In the genomic region with DNA sequence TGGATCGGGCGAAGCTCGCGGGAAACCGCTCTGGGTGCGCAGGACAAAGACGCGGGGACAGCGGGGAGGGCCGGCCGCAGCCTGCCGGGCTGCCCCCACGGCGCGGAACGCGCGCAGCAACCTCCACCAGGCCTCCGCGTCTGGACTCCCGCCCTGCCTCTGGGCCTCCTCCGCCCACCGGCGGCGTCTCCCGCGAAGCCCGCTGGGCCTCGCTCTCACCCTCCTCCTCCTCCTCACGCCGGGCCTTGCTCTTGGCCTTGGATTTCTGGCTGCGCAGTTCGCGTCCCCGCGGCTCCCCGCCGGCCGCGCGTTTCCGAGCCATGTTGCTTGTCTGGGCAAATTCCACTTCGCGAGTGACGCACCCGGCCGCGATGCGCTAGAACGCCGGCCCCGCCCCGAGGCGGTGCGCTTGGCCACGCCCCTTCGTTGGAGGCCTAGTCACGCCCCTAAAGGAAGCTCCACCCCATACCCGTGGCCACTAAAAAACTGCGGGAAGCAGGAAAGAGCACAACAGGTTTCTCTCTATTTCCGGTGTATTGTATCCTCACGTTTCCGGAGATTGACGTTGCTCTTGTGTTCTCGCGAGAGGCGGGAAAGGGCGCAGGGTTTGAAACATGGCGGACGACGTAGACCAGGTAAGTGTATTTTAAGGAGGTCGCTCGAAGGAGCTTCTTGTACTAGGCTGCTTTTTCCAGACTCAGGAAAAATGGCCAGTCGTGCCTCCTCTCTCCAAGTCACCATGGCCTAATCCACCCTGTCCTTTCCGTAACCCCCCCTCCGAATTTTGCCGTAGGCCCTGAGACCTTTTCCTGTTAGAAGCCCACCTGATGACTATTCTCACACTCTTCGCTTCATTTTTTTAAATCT, we compare ENCODE assay signal across 8 cellular contexts. TPM values are rescaled to one million over a fixed set of nuclear protein-coding genes. Genes with fewer than 3 reads are reported as not detected.
A peak's percentile ranks its signal among the peaks of the same experiment; 100 is the strongest.
DNase-seq lines count a peak whose midpoint lies in the region; TF ChIP-seq lines count a peak whose summit lies in the region.

A gene (plus strand): TSS at position 571 of the 867 bp plus-strand sequence. CDS start 44 bp downstream, at position 615.
A gene (minus strand): TSS at position 355 of the 867 bp plus-strand sequence. CDS start 33 bp downstream, at position 322.

- peak within 1 kb of the TSS; percentile 87 for H2AFZ ChIP-seq in MM.1S (ENCODE audit: low read length)

- H3K4me3 ChIP-seq in HAP-1 (peak within 1 kb of the TSS; percentile 61), MM.1S (ENCODE audit: low read length) (peak within 1 kb of the TSS; percentile 87), fibroblast of the aortic adventitia (ENCODE audit: low read depth, low read length) (peak within 1 kb of the TSS; percentile 97)

- peaks cover 12% of the 10 kb centered on the region for H3F3A ChIP-seq in MM.1S (ENCODE audit: insufficient read depth, low read length)

- peak within 1 kb of the TSS; percentile 92 to 99 (median 92) for H3K4me3 Mint-ChIP-seq in nephron
- peak within 1 kb of the TSS; percentile 94 for H3K4me3 Mint-ChIP-seq in stimulated activated naive CD8-positive, alpha-beta T cell treated with anti-CD3 and anti-CD28 coated beads, Interleukin-15, Interleukin-2, amounts not matched to agents 100 ng/mL and 50 ng/mL, for 24 hours

- peaks cover 43% of the 10 kb centered on the region for H3K4me1 Mint-ChIP-seq in nephron
- H3K4me1 Mint-ChIP-seq in stimulated activated naive CD8-positive, alpha-beta T cell treated with anti-CD3 and anti-CD28 coated beads, Interleukin-15, Interleukin-2, amounts not matched to agents 100 ng/mL and 50 ng/mL, for 24 hours (ENCODE audit: low read depth): peaks cover 80% of the 10 kb centered on the region

- no peaks in the 10 kb centered on the region for H4K20me1 ChIP-seq in MM.1S (ENCODE audit: insufficient read depth, low read length)

- H3K79me2 ChIP-seq in MM.1S (ENCODE audit: low read length): peaks cover 74% of the 10 kb centered on the region

- DNase-seq in HAP-1 (ENCODE audit: low spot score in 2 of 2) (peak; percentile 95 to 99), MM.1S (peak; percentile 99), SIG-M5 (lab: John Stamatoyannopoulos, UW) (peak; percentile 97), activated gamma-delta T cell (lab: John Stamatoyannopoulos, UW) (peak; percentile 93), fibroblast of the aortic adventitia (ENCODE audit: low read depth) (peak; percentile 100)

- H3K9ac ChIP-seq in ES-I3 (ENCODE audit: low read depth, low read length): peak within 1 kb of the TSS; percentile 98
- peak within 1 kb of the TSS; percentile 85 for H3K9ac ChIP-seq in MM.1S (ENCODE audit: low read length)

- H3K9me3 Mint-ChIP-seq in nephron: no peaks in the 10 kb centered on the region
- H3K9me3 Mint-ChIP-seq in stimulated activated naive CD8-positive, alpha-beta T cell treated with anti-CD3 and anti-CD28 coated beads, Interleukin-15, Interleukin-2, amounts not matched to agents 100 ng/mL and 50 ng/mL, for 24 hours: no peaks in the 10 kb centered on the region

- H3K9me3 ChIP-seq in ES-I3 (ENCODE audit: control insufficient read depth, insufficient read depth, low read length): no peaks in the 10 kb centered on the region
- H3K9me3 ChIP-seq in HAP-1: no peaks in the 10 kb centered on the region
- H3K9me3 ChIP-seq in MM.1S (replicated peaks; ENCODE audit: insufficient read depth, low read length): no peaks in the 10 kb centered on the region

- TF ChIP-seq CTCF in MM.1S (IDR thresholded peaks at IDR 0.05; ENCODE audit: low read length): no peak
- TF ChIP-seq CTCF in fibroblast of the aortic adventitia (IDR thresholded peaks at IDR 0.05; ENCODE audit: insufficient read depth, low read length): no peak
- no peak for TF ChIP-seq CTCF in nephron (IDR thresholded peaks at IDR 0.05; ENCODE audit: unreplicated experiment in 3 of 3)

- H3K27me3 ChIP-seq in HAP-1 (ENCODE audit: low read depth) (no peaks in the 10 kb centered on the region), MM.1S (replicated peaks; ENCODE audit: insufficient read depth, low read length) (no peaks in the 10 kb centered on the region)

- in situ Hi-C loops in HAP-1 (cut with MboI; ENCODE audit: low sequenced_read_pairs): no loop called here

- H3K27ac Mint-ChIP-seq in nephron: peak within 1 kb of the TSS; percentile 91 to 98 (median 94)
- H3K27ac Mint-ChIP-seq in stimulated activated naive CD8-positive, alpha-beta T cell treated with anti-CD3 and anti-CD28 coated beads, Interleukin-15, Interleukin-2, amounts not matched to agents 100 ng/mL and 50 ng/mL, for 24 hours: peak within 1 kb of the TSS; percentile 97

- peak within 1 kb of the TSS; percentile 60; the same call in 1 of the 2 replicates for H3K27ac ChIP-seq in MM.1S (ENCODE audit: low read length)

- no peaks in the 10 kb centered on the region for H3K9me2 ChIP-seq in MM.1S (replicated peaks; ENCODE audit: insufficient read depth, low read length)

- H3K4me1 ChIP-seq in ES-I3 (ENCODE audit: insufficient read depth, low read length) (peaks cover 20% of the 10 kb centered on the region), HAP-1 (peaks cover 27% of the 10 kb centered on the region), MM.1S (ENCODE audit: low read length) (peaks cover 30% of the 10 kb centered on the region)

- H3K4me2 ChIP-seq in MM.1S (ENCODE audit: low read depth, low read length): peak within 1 kb of the TSS; percentile 95

- H3K36me3 ChIP-seq in ES-I3 (ENCODE audit: insufficient read depth, low read length) (peaks cover 6% of the 10 kb centered on the region), HAP-1 (replicated peaks) (peaks cover 30% of the 10 kb centered on the region), MM.1S (replicated peaks; ENCODE audit: insufficient read depth, low read length) (peaks cover 6% of the 10 kb centered on the region; the same call in 1 of the 2 replicates)

- H3K36me3 Mint-ChIP-seq in nephron (ENCODE audit: low read depth): peaks cover 20% of the 10 kb centered on the region
- peaks cover 24% of the 10 kb centered on the region for H3K36me3 Mint-ChIP-seq in stimulated activated naive CD8-positive, alpha-beta T cell treated with anti-CD3 and anti-CD28 coated beads, Interleukin-15, Interleukin-2, amounts not matched to agents 100 ng/mL and 50 ng/mL, for 24 hours (ENCODE audit: low read depth)

- H3K27me3 Mint-ChIP-seq in nephron (ENCODE audit: low read depth): no peaks in the 10 kb centered on the region
- H3K27me3 Mint-ChIP-seq in stimulated activated naive CD8-positive, alpha-beta T cell treated with anti-CD3 and anti-CD28 coated beads, Interleukin-15, Interleukin-2, amounts not matched to agents 100 ng/mL and 50 ng/mL, for 24 hours: no peaks in the 10 kb centered on the region

RNA-seq across cellular contexts. Expression of the first gene that starts in this region (rescaled TPM):
- total RNA-seq in fibroblast of the aortic adventitia (ENCODE audit: low replicate concordance): 5.6 and 15.6 TPM in 2 replicates

RNA-seq across cellular contexts. Expression of the second gene that starts in this region (rescaled TPM):
- total RNA-seq in fibroblast of the aortic adventitia (ENCODE audit: low replicate concordance): 61.6 and 186 TPM in 2 replicates

Comparison
In these comparisons a context has a peak if more than half of its experiments do, and no peak if none do; other contexts are left out.
1. Peak in every context shown above with its lines: DNase-seq, H3K4me3 ChIP-seq and H3K27ac ChIP-seq.